Comparison of ENCODE assay signal across 8 cellular contexts in genomic region chr17:61412860-61413653, GRCh38. TPM values are rescaled to one million over a fixed set of nuclear protein-coding genes. Genes with fewer than 3 reads are reported as not detected.
DNase-seq lines count a peak whose midpoint lies in the region; ATAC-seq, FAIRE-seq and TF ChIP-seq lines count a peak whose summit lies in the region.

No MANE protein-coding gene starts in this region.

- no peaks in the 10 kb centered on the region for H3K36me3 Mint-ChIP-seq in activated CD4-positive, alpha-beta T cell treated with anti-CD3 and anti-CD28 coated beads, Interleukin-2, amount 10 ng/mL, durations not matched to agents 7 days and 5 days (ENCODE audit: low read depth)
- H3K36me3 Mint-ChIP-seq in activated CD8-positive, alpha-beta T cell treated with anti-CD3 and anti-CD28 coated beads for 36 hours (ENCODE audit: low read depth) = no peaks in the 10 kb centered on the region

- peaks cover 96% of the 10 kb centered on the region for H3K27me3 ChIP-seq in iPS-20b (ENCODE audit: insufficient read depth, low read length)
- peaks cover 23 to 52% of the 10 kb centered on the region in 2 donors for H3K27me3 ChIP-seq in stomach smooth muscle (ENCODE audit: control insufficient read depth in 1 of 2, insufficient read depth in 2 of 2, low read length in 2 of 2)

- no peak for TF ChIP-seq POLR2A in GM12891 (IDR thresholded peaks at IDR 0.05; ENCODE audit: low read depth, low read length)

- peaks cover 43% of the 10 kb centered on the region for H3K27me3 Mint-ChIP-seq in activated CD4-positive, alpha-beta T cell treated with anti-CD3 and anti-CD28 coated beads, Interleukin-2, amount 10 ng/mL, durations not matched to agents 7 days and 5 days
- H3K27me3 Mint-ChIP-seq in activated CD8-positive, alpha-beta T cell treated with anti-CD3 and anti-CD28 coated beads for 36 hours = peaks cover 26% of the 10 kb centered on the region

- H3K36me3 ChIP-seq in iPS-20b (ENCODE audit: insufficient read depth, low read depth, low read length) = no peaks in the 10 kb centered on the region
- no peaks in the 10 kb centered on the region for H3K36me3 ChIP-seq in stomach smooth muscle (ENCODE audit: control insufficient read depth in 2 of 2, insufficient read depth in 2 of 2, low read length in 2 of 2)

- ATAC-seq in activated CD8-positive, alpha-beta T cell treated with anti-CD3 and anti-CD28 coated beads for 36 hours = no peak

- H3K9me3 Mint-ChIP-seq in activated CD4-positive, alpha-beta T cell treated with anti-CD3 and anti-CD28 coated beads, Interleukin-2, amount 10 ng/mL, durations not matched to agents 7 days and 5 days = no peaks in the 10 kb centered on the region
- no peaks in the 10 kb centered on the region for H3K9me3 Mint-ChIP-seq in activated CD8-positive, alpha-beta T cell treated with anti-CD3 and anti-CD28 coated beads for 36 hours

- H3K9ac ChIP-seq in iPS-20b (ENCODE audit: low read depth, low read length) = peak overlapping the region; percentile 48; the same call in 1 of the 2 replicates
- peak overlapping the region; percentile 57 to 69 for H3K9ac ChIP-seq in stomach smooth muscle (ENCODE audit: low read length in 2 of 2)

- no peak for FAIRE-seq in GM12891 (lab: Jason Lieb, UNC)

- CTCF ChIA-PET in activated CD4-positive, alpha-beta T cell treated with anti-CD3 and anti-CD28 coated beads, Interleukin-2, amount 10 ng/mL, durations not matched to agents 7 days and 5 days (lab: Charles Lee) = interaction anchor here (0.5 to 2.9 kb wide), 15 partner anchors 8 to 1567 kb away, joined by 3 to 17 read pairs (median 4); no protein-coding TSS in a partner anchor
- CTCF ChIA-PET in activated CD8-positive, alpha-beta T cell treated with anti-CD3 and anti-CD28 coated beads for 36 hours (lab: Charles Lee) = interaction anchor here (0.6 to 3.5 kb wide), 27 partner anchors 8 to 692 kb away, joined by 3 to 19 read pairs (median 4); partner anchors contain the start of gene TBX2

- DNase-seq in activated CD4-positive, alpha-beta T cell treated with anti-CD3 and anti-CD28 coated beads, Interleukin-2, amount 10 ng/mL, durations not matched to agents 7 days and 5 days = no peak
- no peak for DNase-seq in activated CD4-positive, alpha-beta T cell treated with anti-CD3 and anti-CD28 coated beads, Interleukin-2, amount 50 U/mL, for 4 hours
- no peak for DNase-seq in activated CD8-positive, alpha-beta T cell treated with anti-CD3 and anti-CD28 coated beads for 36 hours
- no peak for DNase-seq in GM12891 (ENCODE audit: insufficient read length, low spot score)
- DNase-seq in substantia nigra (lab: John Stamatoyannopoulos, UW) = no peak
- no peak for DNase-seq in pons (ENCODE audit: low spot score)

- TF ChIP-seq CTCF in activated CD8-positive, alpha-beta T cell treated with anti-CD3 and anti-CD28 coated beads for 36 hours (IDR thresholded peaks at IDR 0.05) = no peak

- POLR2A ChIA-PET in activated CD4-positive, alpha-beta T cell treated with anti-CD3 and anti-CD28 coated beads, Interleukin-2, amount 10 ng/mL, durations not matched to agents 7 days and 5 days (lab: Charles Lee) = interaction anchor here (0.6 kb wide), 1 partner anchor 740 kb away, joined by 6 read pairs; no protein-coding TSS in a partner anchor
- POLR2A ChIA-PET in activated CD8-positive, alpha-beta T cell treated with anti-CD3 and anti-CD28 coated beads for 36 hours (lab: Charles Lee) = interaction anchor here (0.6 to 1.1 kb wide), 2 partner anchors 39 to 55 kb away, joined by 3 read pairs; partner anchors contain the start of gene TBX4

- peaks cover 19% of the 10 kb centered on the region for H3K4me1 Mint-ChIP-seq in activated CD4-positive, alpha-beta T cell treated with anti-CD3 and anti-CD28 coated beads, Interleukin-2, amount 10 ng/mL, durations not matched to agents 7 days and 5 days
- peaks cover 21% of the 10 kb centered on the region for H3K4me1 Mint-ChIP-seq in activated CD8-positive, alpha-beta T cell treated with anti-CD3 and anti-CD28 coated beads for 36 hours (ENCODE audit: low read depth)

- H3K4me3 ChIP-seq in iPS-20b (ENCODE audit: low read length) (peak overlapping the region; percentile 64), stomach smooth muscle (ENCODE audit: low read length in 2 of 2) (peak overlapping the region; percentile 41 to 76)

- peak overlapping the region; percentile 54 for H3K4me3 Mint-ChIP-seq in activated CD4-positive, alpha-beta T cell treated with anti-CD3 and anti-CD28 coated beads, Interleukin-2, amount 10 ng/mL, durations not matched to agents 7 days and 5 days
- H3K4me3 Mint-ChIP-seq in activated CD8-positive, alpha-beta T cell treated with anti-CD3 and anti-CD28 coated beads for 36 hours = peak overlapping the region; percentile 43

- H3K4me1 ChIP-seq in iPS-20b (ENCODE audit: insufficient read depth, low read length) = no peaks in the 10 kb centered on the region; the same call in 1 of the 2 replicates
- H3K4me1 ChIP-seq in stomach smooth muscle (ENCODE audit: control insufficient read depth, insufficient read depth, low read length) = peaks cover 47% of the 10 kb centered on the region

- H3K27ac Mint-ChIP-seq in activated CD4-positive, alpha-beta T cell treated with anti-CD3 and anti-CD28 coated beads, Interleukin-2, amount 10 ng/mL, durations not matched to agents 7 days and 5 days = no peak overlapping the region
- no peak overlapping the region for H3K27ac Mint-ChIP-seq in activated CD8-positive, alpha-beta T cell treated with anti-CD3 and anti-CD28 coated beads for 36 hours

- H3K9me3 ChIP-seq in iPS-20b (ENCODE audit: insufficient read depth, low read depth, low read length) (no peaks in the 10 kb centered on the region; the same call in 1 of the 2 replicates), stomach smooth muscle (ENCODE audit: control insufficient read depth in 2 of 2, low read length in 2 of 2) (no peaks in the 10 kb centered on the region)

- intact Hi-C loops in activated CD8-positive, alpha-beta T cell treated with anti-CD3 and anti-CD28 coated beads for 36 hours (cut with micrococcal nuclease) = loop anchor here (5.0 kb wide), 2 partner anchors 139 to 424 kb away; no protein-coding TSS in a partner anchor

- H3K27ac ChIP-seq in iPS-20b (ENCODE audit: low read length) = no peak overlapping the region
- H3K27ac ChIP-seq in stomach smooth muscle (ENCODE audit: low read length) = no peak overlapping the region
- no peak overlapping the region for H3K27ac ChIP-seq in substantia nigra (ENCODE audit: low read depth, low read length, poor library complexity, severe bottlenecking)

TF ChIP-seq in GM12891, 5 proteins besides CTCF, POLR2A, EP300 and RAD21:
- TF ChIP-seq PAX5 (IDR thresholded peaks at IDR 0.05; ENCODE audit: insufficient read depth, low read length, severe bottlenecking) = no peak
- no peak for TF ChIP-seq SPI1 (IDR thresholded peaks at IDR 0.05; ENCODE audit: low read depth, low read length)
- TF ChIP-seq POLR2AphosphoS5 (IDR thresholded peaks at IDR 0.05; ENCODE audit: low read depth, low read length) = no peak
- no peak for TF ChIP-seq POU2F2 (IDR thresholded peaks at IDR 0.05; ENCODE audit: low read depth, low read length)
- TF ChIP-seq TAF1 (IDR thresholded peaks at IDR 0.05; ENCODE audit: low read depth, low read length) = no peak

RNA-seq across cellular contexts. Expression of gene TBX2, which starts 13.4 kb away (rescaled TPM):
- total RNA-seq in activated CD4-positive, alpha-beta T cell treated with anti-CD3 and anti-CD28 coated beads, Interleukin-2, amount 10 ng/mL, durations not matched to agents 7 days and 5 days = not detected
- total RNA-seq in activated CD8-positive, alpha-beta T cell treated with anti-CD3 and anti-CD28 coated beads for 36 hours = not detected
- polyA plus RNA-seq in GM12891 (2012; ENCODE audit: low read depth, missing spikeins) = 0.01 TPM

RNA-seq across cellular contexts. Expression of gene TBX4, which starts 39.2 kb away (rescaled TPM):
- total RNA-seq in activated CD4-positive, alpha-beta T cell treated with anti-CD3 and anti-CD28 coated beads, Interleukin-2, amount 10 ng/mL, durations not matched to agents 7 days and 5 days = not detected
- not detected for total RNA-seq in activated CD8-positive, alpha-beta T cell treated with anti-CD3 and anti-CD28 coated beads for 36 hours
- polyA plus RNA-seq in GM12891 (2012; ENCODE audit: low read depth, missing spikeins) = not detected
